In genomic region chr7:116527521-116527920, GRCh38 we compare ENCODE assay signal across 12 cellular contexts. TPM values are rescaled to one million over a fixed set of nuclear protein-coding genes. Genes with fewer than 3 reads are reported as not detected.
DNase-seq lines count a peak whose midpoint lies in the region; ATAC-seq and TF ChIP-seq lines count a peak whose summit lies in the region.
"Had no signal": no experiment of that assay in that cellular context is flagged by ENCODE, and none has a peak within 500 bp of the region (broad histone marks: within the 10 kb centered on the region; RNA-seq: fewer than 3 reads in every experiment).

No MANE protein-coding gene starts in this region.

- no peaks in the 10 kb centered on the region for H3K9me3 Mint-ChIP-seq in activated CD4-positive, alpha-beta T cell treated with anti-CD3 and anti-CD28 coated beads, Interleukin-2, amount 10 ng/mL, durations not matched to agents 24 days and 14 days
- no peaks in the 10 kb centered on the region for H3K9me3 Mint-ChIP-seq in CD4-positive, alpha-beta T cell
- H3K9me3 Mint-ChIP-seq: stimulated activated naive CD8-positive, alpha-beta T cell treated with anti-CD3 and anti-CD28 coated beads, Interleukin-15, Interleukin-2, amounts not matched to agents 100 ng/mL and 50 ng/mL, for 24 hours had no signal

- peak overlapping the region; percentile 89 for H3K4me3 ChIP-seq in astrocyte of the spinal cord (ENCODE audit: low read depth, low read length)
- H3K4me3 ChIP-seq in lung = peak overlapping the region; percentile 24
- peak overlapping the region; percentile 33 for H3K4me3 ChIP-seq in urinary bladder (ENCODE audit: low read depth, low read length)

- no peaks in the 10 kb centered on the region for H3K36me3 Mint-ChIP-seq in activated CD4-positive, alpha-beta T cell treated with anti-CD3 and anti-CD28 coated beads, Interleukin-2, amount 10 ng/mL, durations not matched to agents 24 days and 14 days (ENCODE audit: low read depth)
- H3K36me3 Mint-ChIP-seq in CD4-positive, alpha-beta T cell (ENCODE audit: low read depth) = no peaks in the 10 kb centered on the region

- no peak for ATAC-seq in lung (ENCODE audit: insufficient read depth, low FRiP score)
- no peak for ATAC-seq in CD4-positive, alpha-beta T cell (ENCODE audit: poor library complexity)

- H3K27ac ChIP-seq in lung (ENCODE audit: low read depth in 1 of 2, low read length in 1 of 2) (peak overlapping the region; percentile 70 to 99), urinary bladder (ENCODE audit: low read depth) (no peak overlapping the region)
- no peak overlapping the region for H3K27ac ChIP-seq in CD4-positive, alpha-beta T cell (ENCODE audit: low read depth, low read length)

- no peak for TF ChIP-seq CTCF in astrocyte of the spinal cord (IDR thresholded peaks at IDR 0.05; ENCODE audit: low read depth, low read length)
- no peak for TF ChIP-seq CTCF in lung (IDR thresholded peaks at IDR 0.05; ENCODE audit: control extremely low read depth, extremely low read depth)
- TF ChIP-seq CTCF in CD4-positive, alpha-beta T cell (IDR thresholded peaks at IDR 0.05) = no peak

- H3K27me3 ChIP-seq in lung (ENCODE audit: control insufficient read depth, insufficient read depth) = no peaks in the 10 kb centered on the region
- peaks cover 52% of the 10 kb centered on the region for H3K27me3 ChIP-seq in CD4-positive, alpha-beta T cell (ENCODE audit: control insufficient read depth, insufficient read depth, low read length)

- H3K9me3 ChIP-seq in lung (ENCODE audit: control insufficient read depth in 2 of 2, insufficient read depth in 1 of 2, low read length in 1 of 2) = no peaks in the 10 kb centered on the region
- H3K9me3 ChIP-seq in CD4-positive, alpha-beta T cell (ENCODE audit: control insufficient read depth, low read length) = no peaks in the 10 kb centered on the region

- peaks cover 27% of the 10 kb centered on the region for H3K4me1 Mint-ChIP-seq in activated CD4-positive, alpha-beta T cell treated with anti-CD3 and anti-CD28 coated beads, Interleukin-2, amount 10 ng/mL, durations not matched to agents 24 days and 14 days
- H3K4me1 Mint-ChIP-seq in CD4-positive, alpha-beta T cell (ENCODE audit: low read depth) = peaks cover 20% of the 10 kb centered on the region

- CTCF ChIA-PET in CD4-positive, alpha-beta T cell (lab: Charles Lee) = no interaction called here

- H3K27me3 Mint-ChIP-seq in activated CD4-positive, alpha-beta T cell treated with anti-CD3 and anti-CD28 coated beads, Interleukin-2, amount 10 ng/mL, durations not matched to agents 24 days and 14 days = peaks cover 76% of the 10 kb centered on the region
- H3K27me3 Mint-ChIP-seq in CD4-positive, alpha-beta T cell = peaks cover 80% of the 10 kb centered on the region

- H3K4me1 ChIP-seq in lung (ENCODE audit: control insufficient read depth in 2 of 2, insufficient read depth in 2 of 2, low read length in 2 of 2) = peaks cover 6 to 14% of the 10 kb centered on the region in 2 donors
- H3K4me1 ChIP-seq in urinary bladder (ENCODE audit: insufficient read depth) = no peaks in the 10 kb centered on the region

- H3K4me3 Mint-ChIP-seq in activated CD4-positive, alpha-beta T cell treated with anti-CD3 and anti-CD28 coated beads, Interleukin-2, amount 10 ng/mL, durations not matched to agents 24 days and 14 days = no peak overlapping the region
- H3K4me3 Mint-ChIP-seq in CD4-positive, alpha-beta T cell = no peak overlapping the region

- POLR2A ChIA-PET in CD4-positive, alpha-beta T cell (lab: Charles Lee) = no interaction called here

- WGBS in lung, 2 donors = 30 to 46% methylated on average over 3 of the region's 3 CpGs
- 24% methylated on average over 3 of the region's 3 CpGs for WGBS in urinary bladder

- DNase-seq in activated CD4-positive, alpha-beta T cell treated with anti-CD3 and anti-CD28 coated beads, Interleukin-2, amount 10 ng/mL, durations not matched to agents 24 days and 14 days = peak; percentile 38
- no peak for DNase-seq in activated CD4-positive, alpha-beta T cell treated with anti-CD3 and anti-CD28 coated beads, Interleukin-2, amount 50 U/mL, for 4 hours
- no peak for DNase-seq in astrocyte of the spinal cord (ENCODE audit: low read depth, low spot score)
- DNase-seq in lung (ENCODE audit: low spot score) = no peak
- no peak for DNase-seq in dedifferentiated amniotic fluid mesenchymal stem cell (ENCODE audit: extremely low spot score)
- no peak for DNase-seq in CD4-positive, alpha-beta T cell
- no peak for DNase-seq in NK-92 (lab: John Stamatoyannopoulos, UW; ENCODE audit: unreplicated experiment)
- DNase-seq: cortex of kidney, NCI-H146 had no signal

- intact Hi-C loops in activated CD4-positive, alpha-beta T cell treated with anti-CD3 and anti-CD28 coated beads, Interleukin-2, amount 10 ng/mL, durations not matched to agents 24 days and 14 days (cut with micrococcal nuclease) = loop anchor here (2.0 to 10.0 kb wide), 3 partner anchors 147 to 355 kb away; partner anchors contain the start of gene MET
- intact Hi-C loops in CD4-positive, alpha-beta T cell (cut with DNase I, micrococcal nuclease) = loop anchor here (2.0 to 5.0 kb wide), 4 partner anchors 265 to 357 kb away; no protein-coding TSS in a partner anchor

- H3K36me3 ChIP-seq in lung (ENCODE audit: control insufficient read depth in 2 of 2, insufficient read depth in 2 of 2, low read length in 2 of 2) = peaks cover 0 to 11% of the 10 kb centered on the region in 2 donors
- no peaks in the 10 kb centered on the region for H3K36me3 ChIP-seq in urinary bladder (ENCODE audit: insufficient read depth)

- no peak overlapping the region for H3K27ac Mint-ChIP-seq in activated CD4-positive, alpha-beta T cell treated with anti-CD3 and anti-CD28 coated beads, Interleukin-2, amount 10 ng/mL, durations not matched to agents 24 days and 14 days
- no peak overlapping the region for H3K27ac Mint-ChIP-seq in CD4-positive, alpha-beta T cell
- H3K27ac Mint-ChIP-seq: stimulated activated naive CD8-positive, alpha-beta T cell treated with anti-CD3 and anti-CD28 coated beads, Interleukin-15, Interleukin-2, amounts not matched to agents 100 ng/mL and 50 ng/mL, for 24 hours had no signal

- in situ Hi-C loops in astrocyte of the spinal cord (cut with HindIII; ENCODE audit: low sequenced_read_pairs) = no loop called here

RNA-seq across cellular contexts. Expression of gene CAV1, which starts 2.7 kb away (rescaled TPM):
- 0.12 and 0.17 TPM in 2 replicates for total RNA-seq in activated CD4-positive, alpha-beta T cell treated with anti-CD3 and anti-CD28 coated beads, Interleukin-2, amount 10 ng/mL, durations not matched to agents 24 days and 14 days
- total RNA-seq in lung (100 to 1,000 TPM; 460 to 616 TPM), urinary bladder (576 TPM)
- polyA plus RNA-seq in lung (100 to 1,000 TPM; 121 to 187 TPM), urinary bladder (380 TPM)
- total RNA-seq in CD4-positive, alpha-beta T cell = not detected
- total RNA-seq: OCI-LY7 had no signal

RNA-seq across cellular contexts. Expression of gene CAV2, which starts 28.0 kb away (rescaled TPM):
- not detected in 2 replicates for total RNA-seq in activated CD4-positive, alpha-beta T cell treated with anti-CD3 and anti-CD28 coated beads, Interleukin-2, amount 10 ng/mL, durations not matched to agents 24 days and 14 days
- total RNA-seq in lung = 100 to 1,000 TPM; 143 to 214 TPM
- 10 to 100 TPM; 57.9 to 68.5 TPM for polyA plus RNA-seq in lung
- 139 TPM for total RNA-seq in urinary bladder
- polyA plus RNA-seq in urinary bladder = 86.5 TPM
- total RNA-seq in CD4-positive, alpha-beta T cell = not detected
- total RNA-seq: OCI-LY7 had no signal

Comparison
In these comparisons a context has a peak if more than half of its experiments do, and no peak if none do; other contexts are left out.
1. H3K4me3 ChIP-seq: peak in every context shown above with its lines; median percentile 89 in astrocyte of the spinal cord; 33 in urinary bladder; 24 in lung.
2. H3K27ac ChIP-seq: peak in lung (2 of 2); none in urinary bladder (single experiment) and CD4-positive, alpha-beta T cell (single experiment).
3. RNA of gene CAV1, which starts 2.7 kb away (total RNA-seq): 460 to 616 TPM in lung and 576 TPM in urinary bladder (single experiment); 0.12 to 0.17 TPM in activated CD4-positive, alpha-beta T cell treated with anti-CD3 and anti-CD28 coated beads, Interleukin-2, amount 10 ng/mL, durations not matched to agents 24 days and 14 days and not detected in CD4-positive, alpha-beta T cell; every median in the first group is over 100 times any median in the second.
4. RNA of gene CAV2, which starts 28.0 kb away (total RNA-seq): 143 to 214 TPM in lung and 139 TPM in urinary bladder (single experiment); not detected in activated CD4-positive, alpha-beta T cell treated with anti-CD3 and anti-CD28 coated beads, Interleukin-2, amount 10 ng/mL, durations not matched to agents 24 days and 14 days and not detected in CD4-positive, alpha-beta T cell; every median in the first group is over 100 times any median in the second.